1 cellular context compared by ENCODE assay signal in the genomic region with DNA sequence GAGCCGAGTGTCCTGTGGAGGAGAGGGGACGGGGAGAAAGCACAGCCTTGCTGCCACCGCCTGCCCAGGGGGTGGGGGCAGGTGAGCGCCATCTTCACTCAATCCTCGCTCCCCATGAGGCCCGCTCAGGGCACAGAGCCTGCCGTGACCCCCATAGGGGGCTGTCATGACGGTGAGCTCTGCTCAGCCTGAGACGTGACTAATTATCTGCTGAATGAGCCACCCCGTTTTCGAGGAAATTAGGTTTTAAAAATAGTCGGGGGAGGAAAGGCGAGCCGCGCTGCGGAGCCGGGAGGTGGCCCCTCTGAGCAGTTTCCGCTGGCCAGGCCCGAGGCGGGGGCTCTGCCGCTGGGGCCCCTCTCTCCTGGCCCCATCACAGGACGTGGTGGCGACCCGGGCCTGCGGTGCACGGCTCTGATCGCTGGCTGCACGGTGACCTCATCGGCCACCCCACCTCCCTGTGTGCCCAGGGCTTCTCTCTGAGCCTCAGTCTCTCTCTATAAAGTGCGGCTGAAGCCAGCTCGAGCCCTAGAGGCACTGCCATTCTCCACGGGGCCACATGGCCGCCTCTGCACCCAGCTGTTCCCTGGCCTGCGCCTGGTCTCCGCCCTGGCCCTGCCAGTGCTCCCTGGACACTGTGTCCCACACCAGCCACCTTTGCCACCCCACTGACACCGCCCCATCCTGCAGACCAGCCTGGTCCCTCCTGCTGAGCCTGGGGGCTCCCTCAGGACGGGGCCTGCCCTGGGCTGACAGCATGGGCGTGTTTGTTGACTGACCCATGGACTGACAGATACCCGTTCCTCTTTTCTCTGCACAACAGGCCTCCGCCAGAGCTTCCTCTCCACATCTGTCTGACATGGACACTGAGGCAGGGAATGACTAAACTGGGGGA.
TF ChIP-seq lines count a peak whose summit lies in the region.

No MANE protein-coding gene starts in this region.

TF ChIP-seq in SK-N-SH treated with all-trans-retinoic acid at 6 μM for 48 hours, 23 proteins besides CTCF, POLR2A, EP300 and RAD21 (continued from another document):
- TF ChIP-seq TSHZ2 (CRISPR knock-in tag; IDR thresholded peaks at IDR 0.05) (no peak), RARB (CRISPR knock-in tag; IDR thresholded peaks at IDR 0.05) (no peak), ZFP30 (CRISPR knock-in tag; IDR thresholded peaks at IDR 0.05) (no peak), ARNTL (CRISPR knock-in tag; IDR thresholded peaks at IDR 0.05; ENCODE audit: borderline replicate concordance, low read depth) (no peak)
